Comparison of ENCODE assay signal across 30 cellular contexts in the genomic region with DNA sequence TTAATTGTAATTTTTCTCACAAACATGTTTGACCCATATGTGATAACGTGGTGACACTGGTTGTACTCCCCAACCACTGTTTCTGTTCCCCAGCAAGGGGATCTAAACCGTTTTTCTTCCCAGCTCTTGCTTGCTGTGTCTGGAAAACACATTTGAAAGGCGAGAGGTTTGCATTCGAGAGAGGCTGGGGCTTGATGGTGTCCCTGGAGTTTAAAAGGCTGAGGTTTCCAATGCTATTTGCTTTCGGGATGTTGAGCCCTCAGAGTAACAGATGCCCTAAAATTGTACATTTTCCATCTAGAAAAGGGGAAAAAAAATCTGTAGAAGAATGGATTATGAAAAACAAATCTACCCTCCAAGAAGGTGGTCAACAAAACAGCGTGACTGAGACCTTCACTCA. TPM values are rescaled to one million over a fixed set of nuclear protein-coding genes. Genes with fewer than 3 reads are reported as not detected.
"Had no signal": no experiment of that assay in that cellular context is flagged by ENCODE, and none has a peak within 500 bp of the region (broad histone marks: within the 10 kb centered on the region; RNA-seq: fewer than 3 reads in every experiment).

No MANE protein-coding gene starts in this region.

- FAIRE-seq: endometrium, TTC549, urothelium cell line had no signal

- H3K4me3 Mint-ChIP-seq: activated CD4-positive, alpha-beta memory T cell treated with anti-CD3 and anti-CD28 coated beads for 36 hours; activated CD4-positive, alpha-beta T cell treated with anti-CD3 and anti-CD28 coated beads, Interleukin-2, amount 10 ng/mL, durations not matched to agents 24 days and 14 days; activated naive CD8-positive, alpha-beta T cell treated with anti-CD3 and anti-CD28 coated beads, Interleukin-2, amount 50 U/mL, for 24 hours; activated T-helper 1 cell treated with anti-CD3 and anti-CD28 coated beads, Interleukin-12 subunit alpha, Interleukin-12 subunit beta, Interleukin-2, Interleukin-4 antibody, amounts not matched to agents 30 ng/mL and 10 ng/mL and 1 ng/mL, durations not matched to agents 14 hours and 24 hours and 36 hours; naive thymus-derived CD4-positive, alpha-beta T cell; T-helper 1 cell treated with Interleukin-12 subunit alpha and Interleukin-12 subunit beta and Interleukin-4 antibody, amounts not matched to agents 30 μg/mL and 1 μg/mL, for 36 hours had no signal

- H3K9me3 Mint-ChIP-seq: activated CD4-positive, alpha-beta memory T cell treated with anti-CD3 and anti-CD28 coated beads for 36 hours; activated CD4-positive, alpha-beta T cell treated with anti-CD3 and anti-CD28 coated beads, Interleukin-2, amount 10 ng/mL, durations not matched to agents 24 days and 14 days; activated naive CD8-positive, alpha-beta T cell treated with anti-CD3 and anti-CD28 coated beads, Interleukin-2, amount 50 U/mL, for 24 hours; activated T-helper 1 cell treated with anti-CD3 and anti-CD28 coated beads, Interleukin-12 subunit alpha, Interleukin-12 subunit beta, Interleukin-2, Interleukin-4 antibody, amounts not matched to agents 30 ng/mL and 10 ng/mL and 1 ng/mL, durations not matched to agents 14 hours and 24 hours and 36 hours; T-helper 1 cell treated with Interleukin-12 subunit alpha and Interleukin-12 subunit beta and Interleukin-4 antibody, amounts not matched to agents 30 μg/mL and 1 μg/mL, for 36 hours had no signal

- H3K4me3 ChIP-seq: colonic mucosa, esophagus squamous epithelium, spleen, transverse colon had no signal

- ATAC-seq: activated naive CD8-positive, alpha-beta T cell treated with anti-CD3 and anti-CD28 coated beads, Interleukin-2, amount 50 U/mL, for 24 hours; left ventricle myocardium superior; naive thymus-derived CD4-positive, alpha-beta T cell; right cardiac atrium had no signal

- H3K4me1 Mint-ChIP-seq: activated CD4-positive, alpha-beta T cell treated with anti-CD3 and anti-CD28 coated beads, Interleukin-2, amount 10 ng/mL, durations not matched to agents 24 days and 14 days; activated naive CD8-positive, alpha-beta T cell treated with anti-CD3 and anti-CD28 coated beads, Interleukin-2, amount 50 U/mL, for 24 hours; naive thymus-derived CD4-positive, alpha-beta T cell had no signal

- H3K27ac ChIP-seq: colonic mucosa, esophagus squamous epithelium, spleen, WERI-Rb-1 had no signal

- DNase-seq: activated CD4-positive, alpha-beta memory T cell treated with anti-CD3 and anti-CD28 coated beads for 36 hours; activated CD4-positive, alpha-beta T cell treated with anti-CD3 and anti-CD28 coated beads, Interleukin-2, amount 10 ng/mL, durations not matched to agents 24 days and 14 days; activated CD4-positive, CD25-positive, alpha-beta regulatory T cell treated with anti-CD3 and anti-CD28 coated beads, Interleukin-2, amount 50 U/mL, for 72 hours; activated CD8-positive, alpha-beta memory T cell treated with anti-CD3 and anti-CD28 coated beads, Interleukin-2, amount 50 U/mL, for 4 hours; activated gamma-delta T cell; activated naive CD4-positive, alpha-beta T cell treated with anti-CD3 and anti-CD28 coated beads, Interleukin-2, amount 50 U/mL, for 16 hours; activated naive CD8-positive, alpha-beta T cell treated with anti-CD3 and anti-CD28 coated beads, Interleukin-2, amount 50 U/mL, for 24 hours; activated T-cell treated with anti-CD3 and anti-CD28 coated beads, Interleukin-2, amount 50 U/mL, for 1 hour; amygdala; central memory CD4-positive, alpha-beta T cell; colonic mucosa; effector CD8-positive, alpha-beta T cell; esophagus squamous epithelium; foreskin melanocyte; islet precursor cell; left ventricle myocardium superior; midbrain; naive thymus-derived CD4-positive, alpha-beta T cell; posterior cingulate gyrus; right cardiac atrium; spleen; stimulated activated naive CD4-positive, alpha-beta T cell; T-helper 9 cell; transverse colon; WERI-Rb-1 had no signal

- H3K36me3 ChIP-seq: colonic mucosa, esophagus squamous epithelium, spleen, transverse colon, WERI-Rb-1 had no signal

- H3K27me3 ChIP-seq: colonic mucosa, esophagus squamous epithelium, transverse colon had no signal

- H3K36me3 Mint-ChIP-seq: activated CD4-positive, alpha-beta memory T cell treated with anti-CD3 and anti-CD28 coated beads for 36 hours; naive thymus-derived CD4-positive, alpha-beta T cell had no signal

- H3K4me1 ChIP-seq: colonic mucosa, spleen had no signal

- H3K27ac Mint-ChIP-seq: activated CD4-positive, alpha-beta memory T cell treated with anti-CD3 and anti-CD28 coated beads for 36 hours; activated CD4-positive, alpha-beta T cell treated with anti-CD3 and anti-CD28 coated beads, Interleukin-2, amount 10 ng/mL, durations not matched to agents 24 days and 14 days; activated naive CD8-positive, alpha-beta T cell treated with anti-CD3 and anti-CD28 coated beads, Interleukin-2, amount 50 U/mL, for 24 hours; activated T-helper 1 cell treated with anti-CD3 and anti-CD28 coated beads, Interleukin-12 subunit alpha, Interleukin-12 subunit beta, Interleukin-2, Interleukin-4 antibody, amounts not matched to agents 30 ng/mL and 10 ng/mL and 1 ng/mL, durations not matched to agents 14 hours and 24 hours and 36 hours; naive thymus-derived CD4-positive, alpha-beta T cell; T-helper 1 cell treated with Interleukin-12 subunit alpha and Interleukin-12 subunit beta and Interleukin-4 antibody, amounts not matched to agents 30 μg/mL and 1 μg/mL, for 36 hours had no signal

- H3K9me3 ChIP-seq: colonic mucosa, esophagus squamous epithelium, spleen, transverse colon had no signal

RNA-seq across cellular contexts. Expression of a gene that starts 35.4 kb away (rescaled TPM):
- polyA plus RNA-seq: naive thymus-derived CD4-positive, alpha-beta T cell had no signal
